ENCODE assay signal across 1 cellular context in genomic region chr10:113945075-113945686, GRCh38.
TF ChIP-seq lines count a peak whose summit lies in the region.

No MANE protein-coding gene starts in this region.

TF ChIP-seq in endothelial cell of umbilical vein, 7 proteins besides CTCF, POLR2A, EP300 and RAD21:
- TF ChIP-seq MYC (IDR thresholded peaks at IDR 0.05; ENCODE audit: low read depth, low read length): no peak
- TF ChIP-seq MAX (IDR thresholded peaks at IDR 0.05; ENCODE audit: insufficient read depth, insufficient read length): no peak
- peak; percentile 62 for TF ChIP-seq GATA2 (IDR thresholded peaks at IDR 0.05; ENCODE audit: insufficient read depth, insufficient read length, low read depth, low read length)
- TF ChIP-seq POLR2AphosphoS5 (IDR thresholded peaks at IDR 0.05; ENCODE audit: insufficient read depth, low read depth, low read length): peak; percentile 53
